8 cellular contexts compared by ENCODE assay signal in genomic region chr12:130796985-130797686, GRCh38. TPM values are rescaled to one million over a fixed set of nuclear protein-coding genes. Genes with fewer than 3 reads are reported as not detected.
DNase-seq lines count a peak whose midpoint lies in the region; ATAC-seq, FAIRE-seq and TF ChIP-seq lines count a peak whose summit lies in the region.

No MANE protein-coding gene starts in this region.

- peak overlapping the region in 1 of 8 donors; percentile 26 for H3K4me3 ChIP-seq in spleen

- peaks cover 0 to 99% (median 37%) of the 10 kb centered on the region in 6 donors for H3K36me3 ChIP-seq in spleen

- CTCF ChIA-PET in MCF 10A (lab: Yijun Ruan, JAX): interaction anchor here (0.6 kb wide), 1 partner anchor 45 kb away, joined by 3 read pairs; no protein-coding TSS in a partner anchor

- no peaks in the 10 kb centered on the region for H3K27me3 Mint-ChIP-seq in MCF 10A (ENCODE audit: insufficient read depth, unreplicated experiment)

- H3K27ac Mint-ChIP-seq in MCF 10A (ENCODE audit: low read depth, unreplicated experiment): no peak overlapping the region

- ATAC-seq in GM18517 (IDR thresholded peaks at IDR 0.05; ENCODE audit: unreplicated experiment): peak; percentile 58
- ATAC-seq in HG02973 (IDR thresholded peaks at IDR 0.05; ENCODE audit: unreplicated experiment): peak; percentile 82
- no peak for ATAC-seq in SK-N-SH treated with all-trans-retinoic acid at 6 μM for 48 hours

- no peaks in the 10 kb centered on the region for H3K4me1 Mint-ChIP-seq in MCF 10A (ENCODE audit: insufficient read depth, unreplicated experiment)

- POLR2A ChIA-PET in MCF 10A (lab: Yijun Ruan, JAX): no interaction called here

- H3K9me3 ChIP-seq in spleen: no peaks in the 10 kb centered on the region

- no peaks in the 10 kb centered on the region for H3K9me3 Mint-ChIP-seq in MCF 10A (ENCODE audit: unreplicated experiment)

- BruUV-seq in MCF 10A (replicated peaks; lab: Mats Ljungman, UMichigan): no TSS peak

- no peak for TF ChIP-seq POLR2A in spleen (IDR thresholded peaks at IDR 0.05)

- intact Hi-C loops in spleen (cut with DNase I; ENCODE audit: low total_unique reads) (no loop called here), MCF 10A (cut with micrococcal nuclease) (no loop called here)

- H3K27ac ChIP-seq in spleen: peak overlapping the region in 4 of 8 donors; percentile 11 to 45 (median 22)

- no peaks in the 10 kb centered on the region for H3K4me1 ChIP-seq in spleen

- no peak for FAIRE-seq in frontal cortex (lab: Jason Lieb, UNC)

- H3K4me3 Mint-ChIP-seq in MCF 10A (ENCODE audit: unreplicated experiment): no peak overlapping the region

- H3K27me3 ChIP-seq in spleen (replicated peaks in 1 of 7): no peaks in the 10 kb centered on the region

- WGBS in spleen, 5 donors: 74 to 83% (median 77%) methylated on average over 19 of the region's 19 CpGs

- H3K36me3 Mint-ChIP-seq in MCF 10A (ENCODE audit: insufficient read depth, unreplicated experiment): peaks cover 77% of the 10 kb centered on the region

- TF ChIP-seq CTCF in spleen (IDR thresholded peaks at IDR 0.05 in 8 of 11, conservative IDR thresholded peaks at IDR 0.05 in 3 of 11) (no peak), MCF 10A (IDR thresholded peaks at IDR 0.05; ENCODE audit: unreplicated experiment) (no peak)

- peak; percentile 23 for DNase-seq in activated T-cell treated with anti-CD3 and anti-CD28 coated beads for 24 hours (ENCODE audit: low read depth)
- DNase-seq in spleen: peak; percentile 65
- DNase-seq in NCI-H2107 (lab: John Stamatoyannopoulos, UW): no peak
- DNase-seq in MCF 10A (ENCODE audit: unreplicated experiment): no peak
- no peak for DNase-seq in frontal cortex (ENCODE audit: low spot score in 2 of 2)

TF ChIP-seq in SK-N-SH treated with all-trans-retinoic acid at 6 μM for 48 hours, 23 proteins besides CTCF, POLR2A, EP300 and RAD21:
- TF ChIP-seq ARNTL (CRISPR knock-in tag; IDR thresholded peaks at IDR 0.05; ENCODE audit: borderline replicate concordance, low read depth): no peak
- TF ChIP-seq CSDC2 (CRISPR knock-in tag; IDR thresholded peaks at IDR 0.05): no peak
- no peak for TF ChIP-seq SNAI2 (CRISPR knock-in tag; IDR thresholded peaks at IDR 0.05)
- TF ChIP-seq PPARA (CRISPR knock-in tag; IDR thresholded peaks at IDR 0.05; ENCODE audit: borderline replicate concordance): no peak
- no peak for TF ChIP-seq TSHZ2 (CRISPR knock-in tag; IDR thresholded peaks at IDR 0.05)
- TF ChIP-seq ESRRG (CRISPR knock-in tag; IDR thresholded peaks at IDR 0.05): no peak
- no peak for TF ChIP-seq ZFP30 (CRISPR knock-in tag; IDR thresholded peaks at IDR 0.05)
- no peak for TF ChIP-seq ZFP3 (CRISPR knock-in tag; IDR thresholded peaks at IDR 0.05)
- TF ChIP-seq ISL1 (CRISPR knock-in tag; IDR thresholded peaks at IDR 0.05): no peak

RNA-seq across cellular contexts. Expression of gene STX2, which starts 41.9 kb away (rescaled TPM):
- total RNA-seq in spleen (10 to 100 TPM; 11.5 to 18.4 (median 15.1) TPM), MCF 10A (2022) (19.0 and 21.6 TPM in 2 replicates), frontal cortex (21.2 TPM)
- 1 to 10 TPM; 7.4 to 9.1 (median 8.6) TPM for polyA plus RNA-seq in spleen

Comparison
In these comparisons a context has a peak if more than half of its experiments do, and no peak if none do; other contexts are left out.
1. DNase-seq: peak in activated T-cell treated with anti-CD3 and anti-CD28 coated beads for 24 hours (single experiment) and spleen (single experiment); none in NCI-H2107 (single experiment), MCF 10A (single experiment) and frontal cortex (0 of 2).